In the genomic region with DNA sequence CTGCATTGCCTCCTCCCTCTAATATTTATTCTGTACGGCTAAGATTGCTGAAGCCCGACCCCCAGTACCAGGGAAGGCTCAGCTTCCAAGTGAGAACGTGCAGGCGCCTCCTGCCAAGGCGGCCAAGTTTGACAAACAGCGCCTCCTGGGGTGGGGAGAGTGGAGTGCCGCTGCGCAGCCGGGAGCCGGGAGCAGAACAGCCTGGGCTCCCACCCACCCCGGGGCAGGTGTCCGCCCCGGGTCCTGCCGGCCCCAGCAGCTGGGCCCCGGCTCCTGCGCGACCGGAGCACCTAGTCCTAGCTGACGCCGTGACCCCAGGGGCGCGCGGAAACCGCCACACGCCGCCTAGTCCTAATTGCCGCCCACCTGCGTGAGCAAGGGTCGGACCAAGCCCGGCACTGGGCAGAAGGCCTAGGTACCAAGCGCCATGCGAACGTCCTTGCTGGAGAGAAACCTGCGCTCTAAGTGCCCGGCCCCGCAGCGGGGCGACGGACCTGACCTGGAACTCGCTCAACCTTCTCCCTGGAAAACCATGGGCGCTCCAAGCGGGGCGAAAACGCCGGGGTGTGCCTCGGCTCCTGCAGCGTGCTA, we compare ENCODE assay signal across 10 cellular contexts. TPM values are rescaled to one million over a fixed set of nuclear protein-coding genes. Genes with fewer than 3 reads are reported as not detected.
DNase-seq lines count a peak whose midpoint lies in the region; ATAC-seq and TF ChIP-seq lines count a peak whose summit lies in the region.
"Had no signal": no experiment of that assay in that cellular context is flagged by ENCODE, and none has a peak within 500 bp of the region (broad histone marks: within the 10 kb centered on the region; RNA-seq: fewer than 3 reads in every experiment).

No MANE protein-coding gene starts in this region.

- peaks cover 6% of the 10 kb centered on the region for H3K4me1 Mint-ChIP-seq in T-helper 17 cell

- peak; percentile 80 for TF ChIP-seq CTCF in left ventricle myocardium inferior (IDR thresholded peaks at IDR 0.05; ENCODE audit: borderline replicate concordance)

- intact Hi-C loops in left ventricle myocardium inferior (cut with micrococcal nuclease): no loop called here

- no peaks in the 10 kb centered on the region for H3K9me3 ChIP-seq in T-helper 17 cell (ENCODE audit: control insufficient read depth, low read length, poor library complexity, severe bottlenecking)
- H3K9me3 ChIP-seq in left ventricle myocardium inferior (replicated peaks): no peaks in the 10 kb centered on the region
- H3K9me3 ChIP-seq in MG63: no peaks in the 10 kb centered on the region

- no peak overlapping the region for H3K27ac ChIP-seq in left ventricle myocardium inferior (replicated peaks)

- ATAC-seq in T-helper 17 cell (no peak), GM18867 (IDR thresholded peaks at IDR 0.05; ENCODE audit: unreplicated experiment) (no peak)

- H3K27me3 Mint-ChIP-seq in T-helper 17 cell: peaks cover 55% of the 10 kb centered on the region

- H3K36me3 ChIP-seq in left ventricle myocardium inferior (no peaks in the 10 kb centered on the region), MG63 (no peaks in the 10 kb centered on the region)

- peaks cover 99% of the 10 kb centered on the region for H3K27me3 ChIP-seq in left ventricle myocardium inferior (ENCODE audit: low read depth)
- peaks cover 23% of the 10 kb centered on the region for H3K27me3 ChIP-seq in MG63

- H3K4me3 Mint-ChIP-seq in T-helper 17 cell: no peak overlapping the region
- H3K4me3 Mint-ChIP-seq: B cell, memory B cell had no signal

- H3K4me3 ChIP-seq in left ventricle myocardium inferior (peak overlapping the region; percentile 69), MG63 (no peak overlapping the region)

- no peaks in the 10 kb centered on the region for H3K36me3 Mint-ChIP-seq in T-helper 17 cell (ENCODE audit: low read depth)
- H3K36me3 Mint-ChIP-seq: memory B cell had no signal

- DNase-seq in DMS79 treated with DMSO at 0.1 percent for 48 hours (lab: John Stamatoyannopoulos, UW): peak; percentile 14
- DNase-seq in DMS79 (lab: John Stamatoyannopoulos, UW): no peak
- DNase-seq in T-helper 17 cell: no peak
- DNase-seq in left ventricle myocardium inferior: no peak
- DNase-seq in stimulated activated CD4-positive, alpha-beta T cell treated with anti-CD3 and anti-CD28 coated beads, Interleukin-4, amount 100 ng/mL, for 1 hour: peak; percentile 38
- DNase-seq in MG63: no peak
- no peak for DNase-seq in OCI-M2 (lab: John Stamatoyannopoulos, UW; ENCODE audit: unreplicated experiment)

- peak overlapping the region; percentile 77 for H3K27ac Mint-ChIP-seq in T-helper 17 cell

- H3K4me1 ChIP-seq in left ventricle myocardium inferior: peaks cover 71% of the 10 kb centered on the region

RNA-seq across cellular contexts. Expression of gene EBF3, which starts 5.0 kb away (rescaled TPM):
- total RNA-seq in T-helper 17 cell (not detected), left ventricle myocardium inferior (6.2 TPM)
- 3.1 and 3.4 TPM in 2 replicates for total RNA-seq in MG63 (2014; rRNA removed; shearing (Covaris generic); ENCODE audit: low replicate concordance)
- total RNA-seq: B cell had no signal

Comparison
In these comparisons a context has a peak if more than half of its experiments do, and no peak if none do; other contexts are left out.
1. DNase-seq: peak in DMS79 treated with DMSO at 0.1 percent for 48 hours (single experiment) and stimulated activated CD4-positive, alpha-beta T cell treated with anti-CD3 and anti-CD28 coated beads, Interleukin-4, amount 100 ng/mL, for 1 hour (single experiment); none in DMS79 (single experiment), T-helper 17 cell (0 of 3), left ventricle myocardium inferior (single experiment), MG63 (single experiment) and OCI-M2 (single experiment).